Comparison of ENCODE assay signal across 22 cellular contexts in the genomic region with DNA sequence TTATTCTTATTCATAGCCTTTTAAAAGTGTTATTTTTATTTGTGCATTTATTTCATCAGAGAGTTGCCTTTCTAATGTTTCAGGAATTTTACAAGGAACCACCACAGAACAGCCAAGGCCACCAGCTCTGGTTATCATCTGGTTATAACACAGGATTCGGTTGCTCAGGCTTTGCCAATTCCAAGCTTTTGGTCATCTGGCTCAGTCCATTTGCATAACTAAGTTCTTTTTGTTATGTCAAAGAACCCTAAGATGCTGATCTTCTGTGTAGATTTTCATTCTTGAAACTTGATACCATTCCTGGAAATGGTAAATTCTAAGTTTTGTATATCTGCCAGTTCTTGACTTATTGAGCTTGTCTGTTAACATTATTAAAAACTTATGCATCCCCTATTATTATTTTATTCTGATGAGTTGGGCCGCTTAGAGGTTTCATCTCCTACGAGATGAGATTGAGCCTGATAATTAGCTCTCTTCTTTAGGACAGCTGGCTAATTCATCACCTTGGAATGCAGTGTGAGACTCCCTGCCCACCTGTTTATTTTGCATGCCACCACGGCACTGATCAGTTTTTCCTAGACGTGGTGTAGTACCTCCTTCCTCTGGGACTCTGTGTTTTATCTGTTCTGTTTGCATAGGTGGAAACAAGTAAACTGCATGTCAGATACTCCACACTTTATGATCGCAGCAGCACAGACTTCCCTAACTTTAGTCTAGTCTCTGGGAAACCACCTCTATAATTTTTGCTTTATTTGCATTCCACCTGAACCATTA.
DNase-seq lines count a peak whose midpoint lies in the region; ATAC-seq and TF ChIP-seq lines count a peak whose summit lies in the region.
"Had no signal": no experiment of that assay in that cellular context is flagged by ENCODE, and none has a peak within 500 bp of the region (broad histone marks: within the 10 kb centered on the region; RNA-seq: fewer than 3 reads in every experiment).

No MANE protein-coding gene starts in this region.

- peak overlapping the region; percentile 17 for H3K4me2 ChIP-seq in GM23338
- H3K4me2 ChIP-seq: BLaER1 had no signal

- H3F3A ChIP-seq in GM23338 (replicated peaks; ENCODE audit: low read depth), result no peaks in the 10 kb centered on the region

- H3K4me1 Mint-ChIP-seq in GM23338, result peaks cover 64% of the 10 kb centered on the region
- no peaks in the 10 kb centered on the region for H3K4me1 Mint-ChIP-seq in chondrocyte (ENCODE audit: low read depth)
- H3K4me1 Mint-ChIP-seq: stimulated activated memory B cell treated with anti-CD40 and anti-IgM and Interleukin-4, amounts not matched to agents 10 μg/mL and 1 μg/mL and 100 μg/mL, for 72 hours had no signal

- ATAC-seq in GM23338 (peak; percentile 75), mucosa of descending colon (peak; percentile 59)
- ATAC-seq: esophagus mucosa; K562; naive thymus-derived CD4-positive, alpha-beta T cell; stimulated activated memory B cell treated with anti-CD40 and anti-IgM and Interleukin-4, amounts not matched to agents 10 μg/mL and 1 μg/mL and 100 μg/mL, for 72 hours had no signal

- H3K27ac ChIP-seq in GM23338 (ENCODE audit: low read depth) (peak overlapping the region; percentile 65), tibial artery (no peak overlapping the region)
- H3K27ac ChIP-seq: BLaER1, spleen, thyroid gland had no signal

- H3K36me3 Mint-ChIP-seq in GM23338 (ENCODE audit: low read depth), result peaks cover 25% of the 10 kb centered on the region
- peaks cover 5% of the 10 kb centered on the region for H3K36me3 Mint-ChIP-seq in chondrocyte (ENCODE audit: low read depth)
- H3K36me3 Mint-ChIP-seq: stimulated activated memory B cell treated with anti-CD40 and anti-IgM and Interleukin-4, amounts not matched to agents 10 μg/mL and 1 μg/mL and 100 μg/mL, for 72 hours had no signal

- H3K4me3 ChIP-seq in GM23338 (peak overlapping the region; percentile 1), mucosa of descending colon (no peak overlapping the region), tibial artery (no peak overlapping the region)
- H3K4me3 ChIP-seq: BLaER1, K562, lung, spleen, thyroid gland had no signal

- no peaks in the 10 kb centered on the region for H3K79me2 ChIP-seq in GM23338 (replicated peaks; ENCODE audit: insufficient read depth)

- intact Hi-C loops in mucosa of descending colon (cut with DNase I, micrococcal nuclease) (no loop called here), tibial artery (cut with DNase I; ENCODE audit: low total_unique reads) (no loop called here)

- H3K4me3 Mint-ChIP-seq in GM23338 (peak overlapping the region; percentile 40), chondrocyte (ENCODE audit: unreplicated experiment) (no peak overlapping the region)
- H3K4me3 Mint-ChIP-seq: naive thymus-derived CD4-positive, alpha-beta T cell; stimulated activated memory B cell treated with anti-CD40 and anti-IgM and Interleukin-4, amounts not matched to agents 10 μg/mL and 1 μg/mL and 100 μg/mL, for 72 hours had no signal

- H3K27me3 Mint-ChIP-seq in GM23338 (ENCODE audit: insufficient read depth, low read depth, poor library complexity) (peaks cover 12% of the 10 kb centered on the region), chondrocyte (ENCODE audit: low read depth) (peaks cover 14% of the 10 kb centered on the region)
- H3K27me3 Mint-ChIP-seq: naive thymus-derived CD4-positive, alpha-beta T cell had no signal

- H3K9me3 ChIP-seq in mucosa of descending colon, result no peaks in the 10 kb centered on the region
- no peaks in the 10 kb centered on the region for H3K9me3 ChIP-seq in tibial artery
- H3K9me3 ChIP-seq: BLaER1, spleen, thyroid gland had no signal

- H3K27ac Mint-ChIP-seq in GM23338 (peak overlapping the region; percentile 88), chondrocyte (ENCODE audit: unreplicated experiment) (no peak overlapping the region)
- H3K27ac Mint-ChIP-seq: naive thymus-derived CD4-positive, alpha-beta T cell; stimulated activated memory B cell treated with anti-CD40 and anti-IgM and Interleukin-4, amounts not matched to agents 10 μg/mL and 1 μg/mL and 100 μg/mL, for 72 hours had no signal

- H3K27me3 ChIP-seq in GM23338 (ENCODE audit: insufficient read depth) (no peaks in the 10 kb centered on the region), tibial artery (no peaks in the 10 kb centered on the region)
- H3K27me3 ChIP-seq: BLaER1, spleen, thyroid gland had no signal

- H4K20me1 ChIP-seq in GM23338 (replicated peaks; ENCODE audit: insufficient read depth), result no peaks in the 10 kb centered on the region
- H4K20me1 ChIP-seq: BLaER1 had no signal

- 0 out of 2 replicates have a peak, but pooled peaks cover 3% of the 10 kb centered on the region for H3K9me2 ChIP-seq in GM23338 (ENCODE audit: insufficient read depth)

- DNase-seq in GM23338 (ENCODE audit: low spot score) (peak; percentile 88), NCI-H526 treated with DMSO at 0.1 percent for 48 hours (lab: John Stamatoyannopoulos, UW) (peak; percentile 28), fibroblast of gingiva (ENCODE audit: low read depth) (peak; percentile 84), mucosa of descending colon (no peak), chondrocyte (ENCODE audit: low spot score) (no peak), tibial artery (no peak), pons (ENCODE audit: low spot score) (no peak)
- DNase-seq: activated CD4-positive, alpha-beta T cell treated with anti-CD3 and anti-CD28 coated beads for 4 hours; activated CD8-positive, alpha-beta memory T cell treated with anti-CD3 and anti-CD28 coated beads, Interleukin-2, amount 50 U/mL, for 4 hours; aorta; dermis blood vessel endothelial cell; naive thymus-derived CD4-positive, alpha-beta T cell; NCI-H1105; NCI-H2171; SHP77 treated with DMSO at 0.1 percent for 48 hours; spleen; thyroid gland had no signal

- TF ChIP-seq CTCF in GM23338 (conservative IDR thresholded peaks at IDR 0.05; ENCODE audit: low read depth in 2 of 2) (no peak), mucosa of descending colon (IDR thresholded peaks at IDR 0.05) (no peak), chondrocyte (IDR thresholded peaks at IDR 0.05) (no peak), tibial artery (IDR thresholded peaks at IDR 0.05) (no peak)

- peaks cover 32% of the 10 kb centered on the region for H3K4me1 ChIP-seq in GM23338 (ENCODE audit: insufficient read depth)
- H3K4me1 ChIP-seq in mucosa of descending colon (ENCODE audit: low read depth), result no peaks in the 10 kb centered on the region
- peaks cover 0 to 40% (median 18%) of the 10 kb centered on the region in 4 donors for H3K4me1 ChIP-seq in tibial artery
- H3K4me1 ChIP-seq: BLaER1, thyroid gland had no signal

- no peak overlapping the region for H2AFZ ChIP-seq in GM23338

- peaks cover 15% of the 10 kb centered on the region for H3K9me3 Mint-ChIP-seq in GM23338
- peaks cover 9% of the 10 kb centered on the region for H3K9me3 Mint-ChIP-seq in chondrocyte (ENCODE audit: low read depth)

- no peaks in the 10 kb centered on the region for H3K36me3 ChIP-seq in GM23338 (ENCODE audit: insufficient read depth)
- no peaks in the 10 kb centered on the region for H3K36me3 ChIP-seq in mucosa of descending colon (ENCODE audit: low read depth)
- peaks cover 0 to 25% (median 13%) of the 10 kb centered on the region in 3 donors for H3K36me3 ChIP-seq in tibial artery

Comparison
In these comparisons a context has a peak if more than half of its experiments do, and no peak if none do; other contexts are left out.
1. DNase-seq: peak in GM23338 (single experiment), NCI-H526 treated with DMSO at 0.1 percent for 48 hours (single experiment) and fibroblast of gingiva (single experiment); none in mucosa of descending colon (0 of 3), chondrocyte (single experiment), tibial artery (0 of 2) and pons (single experiment).